9 cellular contexts compared by ENCODE assay signal in the genomic region with DNA sequence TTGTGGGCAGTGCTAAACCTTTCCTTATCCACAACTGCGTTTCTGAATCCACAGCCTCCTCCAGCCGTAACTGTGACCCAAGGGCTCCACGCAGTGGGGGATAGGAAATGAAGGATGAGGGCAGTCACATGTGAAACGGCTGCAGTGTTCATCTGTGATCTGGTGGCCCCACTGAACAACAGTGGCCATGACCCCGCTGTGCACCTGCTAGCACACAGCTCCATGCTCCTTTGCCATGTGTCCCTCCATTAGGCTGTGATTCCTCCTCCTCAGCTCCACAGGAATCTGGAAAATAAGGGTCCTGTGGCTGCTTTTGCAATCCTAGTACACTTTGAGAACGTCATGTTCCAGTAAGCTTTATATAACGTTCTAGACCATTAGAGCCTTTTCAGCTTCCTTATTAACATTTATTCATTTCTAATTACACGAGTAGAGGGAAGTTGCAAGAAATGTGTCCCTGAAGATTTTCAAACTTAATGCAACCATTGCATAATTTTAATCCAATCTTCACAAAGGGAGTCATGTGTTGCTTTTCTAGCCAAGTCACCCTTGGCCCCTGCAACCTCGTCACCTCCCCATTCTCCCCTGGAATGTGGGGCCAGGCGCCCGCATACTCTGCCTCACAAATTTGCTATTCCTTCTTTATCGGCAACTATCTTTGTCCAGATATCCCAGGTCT. TPM values are rescaled to one million over a fixed set of nuclear protein-coding genes. Genes with fewer than 3 reads are reported as not detected.
DNase-seq lines count a peak whose midpoint lies in the region; ATAC-seq lines count a peak whose summit lies in the region.
"Had no signal": no experiment of that assay in that cellular context is flagged by ENCODE, and none has a peak within 500 bp of the region (broad histone marks: within the 10 kb centered on the region; RNA-seq: fewer than 3 reads in every experiment).

No MANE protein-coding gene starts in this region.

- no peaks in the 10 kb centered on the region for H3K9me3 Mint-ChIP-seq in activated T-helper 1 cell treated with anti-CD3 and anti-CD28 coated beads, Interleukin-12 subunit alpha, Interleukin-12 subunit beta, Interleukin-2, Interleukin-4 antibody, amounts not matched to agents 30 ng/mL and 10 ng/mL and 1 ng/mL, durations not matched to agents 14 hours and 24 hours and 36 hours

- H3K36me3 Mint-ChIP-seq in activated T-helper 1 cell treated with anti-CD3 and anti-CD28 coated beads, Interleukin-12 subunit alpha, Interleukin-12 subunit beta, Interleukin-2, Interleukin-4 antibody, amounts not matched to agents 30 ng/mL and 10 ng/mL and 1 ng/mL, durations not matched to agents 14 hours and 24 hours and 36 hours (ENCODE audit: low read depth) = no peaks in the 10 kb centered on the region
- H3K36me3 Mint-ChIP-seq: naive thymus-derived CD8-positive, alpha-beta T cell had no signal

- peaks cover 13% of the 10 kb centered on the region for H3K4me1 Mint-ChIP-seq in activated T-helper 1 cell treated with anti-CD3 and anti-CD28 coated beads, Interleukin-12 subunit alpha, Interleukin-12 subunit beta, Interleukin-2, Interleukin-4 antibody, amounts not matched to agents 30 ng/mL and 10 ng/mL and 1 ng/mL, durations not matched to agents 14 hours and 24 hours and 36 hours (ENCODE audit: low read depth)

- peak; percentile 37 for DNase-seq in GM03348 (ENCODE audit: low spot score)
- DNase-seq in RPMI7951 (ENCODE audit: low read depth) = peak; percentile 46
- peak; percentile 37 for DNase-seq in foreskin melanocyte
- DNase-seq in posterior cingulate gyrus = peak in 9 of 10 donors; percentile 42 to 96 (median 71)
- no peak for DNase-seq in NCI-H128 (lab: John Stamatoyannopoulos, UW; ENCODE audit: unreplicated experiment)
- no peak for DNase-seq in DMS153 treated with DMSO at 0.1 percent for 48 hours (lab: John Stamatoyannopoulos, UW; ENCODE audit: unreplicated experiment)
- no peak for DNase-seq in activated T-helper 1 cell treated with anti-CD3 and anti-CD28 coated beads, Interleukin-12 subunit alpha, Interleukin-12 subunit beta, Interleukin-2, Interleukin-4 antibody, amounts not matched to agents 30 ng/mL and 10 ng/mL and 1 ng/mL, durations not matched to agents 14 hours and 24 hours and 36 hours (ENCODE audit: low spot score)
- DNase-seq: naive thymus-derived CD8-positive, alpha-beta T cell had no signal

- H3K4me3 Mint-ChIP-seq in activated T-helper 1 cell treated with anti-CD3 and anti-CD28 coated beads, Interleukin-12 subunit alpha, Interleukin-12 subunit beta, Interleukin-2, Interleukin-4 antibody, amounts not matched to agents 30 ng/mL and 10 ng/mL and 1 ng/mL, durations not matched to agents 14 hours and 24 hours and 36 hours = no peak overlapping the region
- H3K4me3 Mint-ChIP-seq: naive thymus-derived CD8-positive, alpha-beta T cell had no signal

- ATAC-seq in GM19351 (IDR thresholded peaks at IDR 0.05; ENCODE audit: unreplicated experiment) = no peak
- ATAC-seq: naive thymus-derived CD8-positive, alpha-beta T cell had no signal

- intact Hi-C loops in posterior cingulate gyrus (cut with DNase I) = loop anchor here (2.0 to 5.0 kb wide), 2 partner anchors 76 to 118 kb away; no protein-coding TSS in a partner anchor
- intact Hi-C loops in activated T-helper 1 cell treated with anti-CD3 and anti-CD28 coated beads, Interleukin-12 subunit alpha, Interleukin-12 subunit beta, Interleukin-2, Interleukin-4 antibody, amounts not matched to agents 30 ng/mL and 10 ng/mL and 1 ng/mL, durations not matched to agents 14 hours and 24 hours and 36 hours (cut with micrococcal nuclease) = no loop called here

- no peak overlapping the region for H3K27ac Mint-ChIP-seq in activated T-helper 1 cell treated with anti-CD3 and anti-CD28 coated beads, Interleukin-12 subunit alpha, Interleukin-12 subunit beta, Interleukin-2, Interleukin-4 antibody, amounts not matched to agents 30 ng/mL and 10 ng/mL and 1 ng/mL, durations not matched to agents 14 hours and 24 hours and 36 hours

- H3K27me3 Mint-ChIP-seq in activated T-helper 1 cell treated with anti-CD3 and anti-CD28 coated beads, Interleukin-12 subunit alpha, Interleukin-12 subunit beta, Interleukin-2, Interleukin-4 antibody, amounts not matched to agents 30 ng/mL and 10 ng/mL and 1 ng/mL, durations not matched to agents 14 hours and 24 hours and 36 hours (ENCODE audit: insufficient read depth) = peaks cover 43% of the 10 kb centered on the region

RNA-seq across cellular contexts. Expression of a gene that starts 7.1 kb away (rescaled TPM):
- 31.6 and 38.3 TPM in 2 replicates for total RNA-seq in RPMI7951 (2014; rRNA removed; shearing (Covaris generic))
- 37.4 and 40.3 TPM in 2 replicates for total RNA-seq in activated T-helper 1 cell treated with anti-CD3 and anti-CD28 coated beads, Interleukin-12 subunit alpha, Interleukin-12 subunit beta, Interleukin-2, Interleukin-4 antibody, amounts not matched to agents 30 ng/mL and 10 ng/mL and 1 ng/mL, durations not matched to agents 14 hours and 24 hours and 36 hours

Comparison
In these comparisons a context has a peak if more than half of its experiments do, and no peak if none do; other contexts are left out.
1. DNase-seq: peak in GM03348 (single experiment), RPMI7951 (single experiment), foreskin melanocyte (single experiment) and posterior cingulate gyrus (9 of 10); none in NCI-H128 (single experiment), DMS153 treated with DMSO at 0.1 percent for 48 hours (single experiment) and activated T-helper 1 cell treated with anti-CD3 and anti-CD28 coated beads, Interleukin-12 subunit alpha, Interleukin-12 subunit beta, Interleukin-2, Interleukin-4 antibody, amounts not matched to agents 30 ng/mL and 10 ng/mL and 1 ng/mL, durations not matched to agents 14 hours and 24 hours and 36 hours (single experiment).